In the genomic region with DNA sequence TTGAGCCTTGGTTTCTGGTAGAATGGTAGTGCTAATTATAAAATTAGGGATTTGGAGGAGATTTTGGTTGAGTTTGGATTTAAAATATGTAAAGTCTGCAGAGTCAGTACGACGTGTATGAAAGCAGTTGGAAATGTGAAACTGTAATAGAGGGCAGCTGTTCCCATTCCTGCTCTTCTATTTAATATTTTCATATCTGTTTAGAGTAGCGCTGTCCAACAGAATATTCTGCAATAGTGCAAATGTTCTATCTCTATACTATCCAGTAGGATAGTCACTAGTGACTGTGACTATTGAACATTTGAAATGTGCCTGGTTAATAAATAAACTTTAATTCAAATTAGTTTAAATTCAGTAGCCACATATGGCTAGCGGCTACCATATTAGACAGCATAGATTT, we compare ENCODE assay signal across 1 cellular context.
TF ChIP-seq lines count a peak whose summit lies in the region.

No MANE protein-coding gene starts in this region.

TF ChIP-seq in GM23338, 12 proteins besides CTCF, POLR2A, EP300 and RAD21 (continued from another document):
- TF ChIP-seq, protein P1, sequence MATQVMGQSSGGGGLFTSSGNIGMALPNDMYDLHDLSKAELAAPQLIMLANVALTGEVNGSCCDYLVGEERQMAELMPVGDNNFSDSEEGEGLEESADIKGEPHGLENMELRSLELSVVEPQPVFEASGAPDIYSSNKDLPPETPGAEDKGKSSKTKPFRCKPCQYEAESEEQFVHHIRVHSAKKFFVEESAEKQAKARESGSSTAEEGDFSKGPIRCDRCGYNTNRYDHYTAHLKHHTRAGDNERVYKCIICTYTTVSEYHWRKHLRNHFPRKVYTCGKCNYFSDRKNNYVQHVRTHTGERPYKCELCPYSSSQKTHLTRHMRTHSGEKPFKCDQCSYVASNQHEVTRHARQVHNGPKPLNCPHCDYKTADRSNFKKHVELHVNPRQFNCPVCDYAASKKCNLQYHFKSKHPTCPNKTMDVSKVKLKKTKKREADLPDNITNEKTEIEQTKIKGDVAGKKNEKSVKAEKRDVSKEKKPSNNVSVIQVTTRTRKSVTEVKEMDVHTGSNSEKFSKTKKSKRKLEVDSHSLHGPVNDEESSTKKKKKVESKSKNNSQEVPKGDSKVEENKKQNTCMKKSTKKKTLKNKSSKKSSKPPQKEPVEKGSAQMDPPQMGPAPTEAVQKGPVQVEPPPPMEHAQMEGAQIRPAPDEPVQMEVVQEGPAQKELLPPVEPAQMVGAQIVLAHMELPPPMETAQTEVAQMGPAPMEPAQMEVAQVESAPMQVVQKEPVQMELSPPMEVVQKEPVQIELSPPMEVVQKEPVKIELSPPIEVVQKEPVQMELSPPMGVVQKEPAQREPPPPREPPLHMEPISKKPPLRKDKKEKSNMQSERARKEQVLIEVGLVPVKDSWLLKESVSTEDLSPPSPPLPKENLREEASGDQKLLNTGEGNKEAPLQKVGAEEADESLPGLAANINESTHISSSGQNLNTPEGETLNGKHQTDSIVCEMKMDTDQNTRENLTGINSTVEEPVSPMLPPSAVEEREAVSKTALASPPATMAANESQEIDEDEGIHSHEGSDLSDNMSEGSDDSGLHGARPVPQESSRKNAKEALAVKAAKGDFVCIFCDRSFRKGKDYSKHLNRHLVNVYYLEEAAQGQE (IDR thresholded peaks at IDR 0.05; ENCODE audit: unreplicated experiment): no peak
- TF ChIP-seq, protein P2, sequence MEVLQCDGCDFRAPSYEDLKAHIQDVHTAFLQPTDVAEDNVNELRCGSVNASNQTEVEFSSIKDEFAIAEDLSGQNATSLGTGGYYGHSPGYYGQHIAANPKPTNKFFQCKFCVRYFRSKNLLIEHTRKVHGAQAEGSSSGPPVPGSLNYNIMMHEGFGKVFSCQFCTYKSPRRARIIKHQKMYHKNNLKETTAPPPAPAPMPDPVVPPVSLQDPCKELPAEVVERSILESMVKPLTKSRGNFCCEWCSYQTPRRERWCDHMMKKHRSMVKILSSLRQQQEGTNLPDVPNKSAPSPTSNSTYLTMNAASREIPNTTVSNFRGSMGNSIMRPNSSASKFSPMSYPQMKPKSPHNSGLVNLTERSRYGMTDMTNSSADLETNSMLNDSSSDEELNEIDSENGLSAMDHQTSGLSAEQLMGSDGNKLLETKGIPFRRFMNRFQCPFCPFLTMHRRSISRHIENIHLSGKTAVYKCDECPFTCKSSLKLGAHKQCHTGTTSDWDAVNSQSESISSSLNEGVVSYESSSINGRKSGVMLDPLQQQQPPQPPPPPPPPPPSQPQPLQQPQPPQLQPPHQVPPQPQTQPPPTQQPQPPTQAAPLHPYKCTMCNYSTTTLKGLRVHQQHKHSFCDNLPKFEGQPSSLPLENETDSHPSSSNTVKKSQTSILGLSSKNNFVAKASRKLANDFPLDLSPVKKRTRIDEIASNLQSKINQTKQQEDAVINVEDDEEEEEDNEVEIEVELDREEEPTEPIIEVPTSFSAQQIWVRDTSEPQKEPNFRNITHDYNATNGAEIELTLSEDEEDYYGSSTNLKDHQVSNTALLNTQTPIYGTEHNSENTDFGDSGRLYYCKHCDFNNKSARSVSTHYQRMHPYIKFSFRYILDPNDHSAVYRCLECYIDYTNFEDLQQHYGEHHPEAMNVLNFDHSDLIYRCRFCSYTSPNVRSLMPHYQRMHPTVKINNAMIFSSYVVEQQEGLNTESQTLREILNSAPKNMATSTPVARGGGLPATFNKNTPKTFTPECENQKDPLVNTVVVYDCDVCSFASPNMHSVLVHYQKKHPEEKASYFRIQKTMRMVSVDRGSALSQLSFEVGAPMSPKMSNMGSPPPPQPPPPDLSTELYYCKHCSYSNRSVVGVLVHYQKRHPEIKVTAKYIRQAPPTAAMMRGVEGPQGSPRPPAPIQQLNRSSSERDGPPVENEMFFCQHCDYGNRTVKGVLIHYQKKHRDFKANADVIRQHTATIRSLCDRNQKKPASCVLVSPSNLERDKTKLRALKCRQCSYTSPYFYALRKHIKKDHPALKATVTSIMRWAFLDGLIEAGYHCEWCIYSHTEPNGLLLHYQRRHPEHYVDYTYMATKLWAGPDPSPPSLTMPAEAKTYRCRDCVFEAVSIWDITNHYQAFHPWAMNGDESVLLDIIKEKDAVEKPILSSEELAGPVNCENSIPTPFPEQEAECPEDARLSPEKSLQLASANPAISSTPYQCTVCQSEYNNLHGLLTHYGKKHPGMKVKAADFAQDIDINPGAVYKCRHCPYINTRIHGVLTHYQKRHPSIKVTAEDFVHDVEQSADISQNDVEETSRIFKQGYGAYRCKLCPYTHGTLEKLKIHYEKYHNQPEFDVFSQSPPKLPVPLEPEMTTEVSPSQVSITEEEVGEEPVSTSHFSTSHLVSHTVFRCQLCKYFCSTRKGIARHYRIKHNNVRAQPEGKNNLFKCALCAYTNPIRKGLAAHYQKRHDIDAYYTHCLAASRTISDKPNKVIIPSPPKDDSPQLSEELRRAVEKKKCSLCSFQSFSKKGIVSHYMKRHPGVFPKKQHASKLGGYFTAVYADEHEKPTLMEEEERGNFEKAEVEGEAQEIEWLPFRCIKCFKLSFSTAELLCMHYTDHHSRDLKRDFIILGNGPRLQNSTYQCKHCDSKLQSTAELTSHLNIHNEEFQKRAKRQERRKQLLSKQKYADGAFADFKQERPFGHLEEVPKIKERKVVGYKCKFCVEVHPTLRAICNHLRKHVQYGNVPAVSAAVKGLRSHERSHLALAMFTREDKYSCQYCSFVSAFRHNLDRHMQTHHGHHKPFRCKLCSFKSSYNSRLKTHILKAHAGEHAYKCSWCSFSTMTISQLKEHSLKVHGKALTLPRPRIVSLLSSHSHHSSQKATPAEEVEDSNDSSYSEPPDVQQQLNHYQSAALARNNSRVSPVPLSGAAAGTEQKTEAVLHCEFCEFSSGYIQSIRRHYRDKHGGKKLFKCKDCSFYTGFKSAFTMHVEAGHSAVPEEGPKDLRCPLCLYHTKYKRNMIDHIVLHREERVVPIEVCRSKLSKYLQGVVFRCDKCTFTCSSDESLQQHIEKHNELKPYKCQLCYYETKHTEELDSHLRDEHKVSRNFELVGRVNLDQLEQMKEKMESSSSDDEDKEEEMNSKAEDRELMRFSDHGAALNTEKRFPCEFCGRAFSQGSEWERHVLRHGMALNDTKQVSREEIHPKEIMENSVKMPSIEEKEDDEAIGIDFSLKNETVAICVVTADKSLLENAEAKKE (CRISPR knock-in tag; IDR thresholded peaks at IDR 0.05): no peak
- TF ChIP-seq, protein P3, sequence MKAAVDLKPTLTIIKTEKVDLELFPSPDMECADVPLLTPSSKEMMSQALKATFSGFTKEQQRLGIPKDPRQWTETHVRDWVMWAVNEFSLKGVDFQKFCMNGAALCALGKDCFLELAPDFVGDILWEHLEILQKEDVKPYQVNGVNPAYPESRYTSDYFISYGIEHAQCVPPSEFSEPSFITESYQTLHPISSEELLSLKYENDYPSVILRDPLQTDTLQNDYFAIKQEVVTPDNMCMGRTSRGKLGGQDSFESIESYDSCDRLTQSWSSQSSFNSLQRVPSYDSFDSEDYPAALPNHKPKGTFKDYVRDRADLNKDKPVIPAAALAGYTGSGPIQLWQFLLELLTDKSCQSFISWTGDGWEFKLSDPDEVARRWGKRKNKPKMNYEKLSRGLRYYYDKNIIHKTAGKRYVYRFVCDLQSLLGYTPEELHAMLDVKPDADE (IDR thresholded peaks at IDR 0.05): no peak
- no peak for TF ChIP-seq JUNB (IDR thresholded peaks at IDR 0.05; ENCODE audit: unreplicated experiment)
- no peak for TF ChIP-seq POLR2AphosphoS5 (IDR thresholded peaks at IDR 0.05; ENCODE audit: low read depth)
- no peak for TF ChIP-seq CREB1 (CRISPR knock-in tag; IDR thresholded peaks at IDR 0.05; ENCODE audit: low read depth)
- TF ChIP-seq EZH2 (IDR thresholded peaks at IDR 0.05; ENCODE audit: low read depth, unreplicated experiment): no peak
- TF ChIP-seq NANOG (IDR thresholded peaks at IDR 0.05; ENCODE audit: borderline replicate concordance): no peak
